Comparison of ENCODE assay signal across 14 cellular contexts in genomic region chr1:174786760-174787159, GRCh38.
DNase-seq lines count a peak whose midpoint lies in the region; ATAC-seq lines count a peak whose summit lies in the region.
"Had no signal": no experiment of that assay in that cellular context is flagged by ENCODE, and none has a peak within 500 bp of the region (broad histone marks: within the 10 kb centered on the region; RNA-seq: fewer than 3 reads in every experiment).

No MANE protein-coding gene starts in this region.

- ATAC-seq in GM18498 (IDR thresholded peaks at IDR 0.05; ENCODE audit: unreplicated experiment), result peak; percentile 78
- ATAC-seq in GM19395 (IDR thresholded peaks at IDR 0.05; ENCODE audit: unreplicated experiment), result peak; percentile 84
- ATAC-seq in HG02840 (IDR thresholded peaks at IDR 0.05; ENCODE audit: low FRiP score, unreplicated experiment), result peak; percentile 66
- ATAC-seq in HG03558 (IDR thresholded peaks at IDR 0.05; ENCODE audit: extremely low read depth, unreplicated experiment), result peak; percentile 73
- ATAC-seq: WTC11 had no signal

- H2BK5ac ChIP-seq in mesenchymal stem cell (ENCODE audit: low read depth, low read length, poor library complexity, severe bottlenecking), result no peak overlapping the region

- 94% methylated on average over 3 of the region's 4 CpGs for WGBS in mesenchymal stem cell

- no peak overlapping the region for H2AK5ac ChIP-seq in mesenchymal stem cell (ENCODE audit: low read length, severe bottlenecking)

- no peak overlapping the region for H2BK120ac ChIP-seq in mesenchymal stem cell (ENCODE audit: low read depth, low read length)

- no peak overlapping the region for H3K4ac ChIP-seq in mesenchymal stem cell (ENCODE audit: low read depth in 1 of 2, low read length in 2 of 2)

- H3K27ac ChIP-seq in mesenchymal stem cell (ENCODE audit: low read length, poor library complexity, severe bottlenecking), result no peak overlapping the region
- H3K27ac ChIP-seq: BLaER1 treated with 17β-estradiol and CSF1 and Interleukin-3, amounts not matched to agents 10 nM and 100 nM; skin epidermis had no signal

- no peaks in the 10 kb centered on the region for H3K27me3 ChIP-seq in mesenchymal stem cell (ENCODE audit: control insufficient read depth in 1 of 2, insufficient read depth in 1 of 2, low read length in 2 of 2)
- H3K27me3 ChIP-seq: BLaER1 treated with 17β-estradiol and CSF1 and Interleukin-3, amounts not matched to agents 10 nM and 100 nM had no signal

- no peak overlapping the region for H3K14ac ChIP-seq in mesenchymal stem cell (ENCODE audit: low read length in 2 of 2)

- H2BK12ac ChIP-seq in mesenchymal stem cell (ENCODE audit: low read length in 2 of 2), result no peak overlapping the region

- no peak overlapping the region for H3K23ac ChIP-seq in mesenchymal stem cell (ENCODE audit: low read length in 2 of 2)

- no peak overlapping the region for H2BK15ac ChIP-seq in mesenchymal stem cell (ENCODE audit: low read depth, poor library complexity, severe bottlenecking)

- no peak overlapping the region for H4K91ac ChIP-seq in mesenchymal stem cell (ENCODE audit: low read length)

- peaks cover 10% of the 10 kb centered on the region for H3K4me1 ChIP-seq in mesenchymal stem cell (ENCODE audit: control insufficient read depth, insufficient read depth, low read depth, low read length)

- H3K4me2 ChIP-seq in mesenchymal stem cell (ENCODE audit: low read length, poor library complexity, severe bottlenecking), result no peak overlapping the region

- DNase-seq in OCI-M1 (lab: John Stamatoyannopoulos, UW) (no peak), mesenchymal stem cell (no peak), NOMO-1 treated with DMSO at 0.1 percent for 48 hours (lab: John Stamatoyannopoulos, UW; ENCODE audit: unreplicated experiment) (no peak), NCI-H1694 treated with DMSO at 0.1 percent for 48 hours (lab: John Stamatoyannopoulos, UW) (no peak)
- DNase-seq: activated effector memory CD4-positive, alpha-beta T cell treated with anti-CD3 and anti-CD28 coated beads, Interleukin-2, amount 50 U/mL, for 16 hours; naive B cell; SHP77 had no signal

- H3K36me3 ChIP-seq in mesenchymal stem cell (ENCODE audit: control insufficient read depth in 1 of 2, insufficient read depth in 2 of 2, low read depth in 1 of 2, low read length in 2 of 2), result no peaks in the 10 kb centered on the region

- no peak overlapping the region for H2AFZ ChIP-seq in mesenchymal stem cell (ENCODE audit: low read depth, low read length)

- no peak overlapping the region for H3K4me3 ChIP-seq in mesenchymal stem cell (ENCODE audit: insufficient read depth in 1 of 2, low read depth in 1 of 2, low read length in 2 of 2)
- H3K4me3 ChIP-seq: BLaER1 treated with 17β-estradiol and CSF1 and Interleukin-3, amounts not matched to agents 10 nM and 100 nM; skin epidermis had no signal

- no peaks in the 10 kb centered on the region for H3K9me3 ChIP-seq in mesenchymal stem cell (ENCODE audit: control insufficient read depth, low read length)

- no peak overlapping the region for H3K9ac ChIP-seq in mesenchymal stem cell (ENCODE audit: low read length)
- H3K9ac ChIP-seq: BLaER1 treated with 17β-estradiol and CSF1 and Interleukin-3, amounts not matched to agents 10 nM and 100 nM had no signal

- no peaks in the 10 kb centered on the region for H3K79me1 ChIP-seq in mesenchymal stem cell (replicated peaks; ENCODE audit: low read length, poor library complexity, severe bottlenecking)

- no peak overlapping the region for H3K18ac ChIP-seq in mesenchymal stem cell (ENCODE audit: low read depth in 1 of 2, low read length in 2 of 2)

- H4K8ac ChIP-seq in mesenchymal stem cell (ENCODE audit: low read length), result no peak overlapping the region
